ENCODE assay signal across 2 cellular contexts in the genomic region with DNA sequence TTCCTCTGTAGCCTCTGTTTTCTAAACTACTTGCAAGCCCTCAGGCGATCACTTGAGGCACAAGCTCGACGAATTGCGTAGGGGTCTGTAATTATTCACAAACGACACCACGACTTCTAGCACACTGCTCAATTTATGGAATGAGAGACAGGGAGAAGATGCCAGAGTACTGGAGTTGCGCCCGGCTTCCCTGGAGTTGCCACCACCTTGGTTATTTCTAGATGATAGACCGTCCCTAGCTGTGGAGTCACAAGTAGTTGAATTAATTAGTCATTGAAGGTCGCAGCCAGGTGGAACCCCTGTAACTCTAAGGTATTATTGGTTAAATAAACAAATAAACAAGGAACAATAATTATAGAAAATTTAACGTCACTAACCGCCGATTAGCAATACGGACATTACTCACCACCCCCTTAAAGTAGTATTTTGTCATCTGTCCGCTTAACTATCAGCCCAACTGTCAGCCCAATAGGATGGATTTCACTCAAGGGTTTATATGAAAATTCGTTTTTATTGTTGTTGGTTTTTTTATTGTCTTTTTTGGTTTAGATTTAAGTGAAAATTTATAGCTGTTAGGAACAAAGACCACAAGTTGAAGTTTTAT.
TF ChIP-seq lines count a peak whose summit lies in the region.

No MANE protein-coding gene starts in this region.

TF ChIP-seq in K562, 482 proteins besides CTCF, POLR2A, EP300 and RAD21 (continues in another document):
- no peak for TF ChIP-seq ZNF511 (CRISPR knock-in tag; IDR thresholded peaks at IDR 0.05)
- TF ChIP-seq, protein P1, sequence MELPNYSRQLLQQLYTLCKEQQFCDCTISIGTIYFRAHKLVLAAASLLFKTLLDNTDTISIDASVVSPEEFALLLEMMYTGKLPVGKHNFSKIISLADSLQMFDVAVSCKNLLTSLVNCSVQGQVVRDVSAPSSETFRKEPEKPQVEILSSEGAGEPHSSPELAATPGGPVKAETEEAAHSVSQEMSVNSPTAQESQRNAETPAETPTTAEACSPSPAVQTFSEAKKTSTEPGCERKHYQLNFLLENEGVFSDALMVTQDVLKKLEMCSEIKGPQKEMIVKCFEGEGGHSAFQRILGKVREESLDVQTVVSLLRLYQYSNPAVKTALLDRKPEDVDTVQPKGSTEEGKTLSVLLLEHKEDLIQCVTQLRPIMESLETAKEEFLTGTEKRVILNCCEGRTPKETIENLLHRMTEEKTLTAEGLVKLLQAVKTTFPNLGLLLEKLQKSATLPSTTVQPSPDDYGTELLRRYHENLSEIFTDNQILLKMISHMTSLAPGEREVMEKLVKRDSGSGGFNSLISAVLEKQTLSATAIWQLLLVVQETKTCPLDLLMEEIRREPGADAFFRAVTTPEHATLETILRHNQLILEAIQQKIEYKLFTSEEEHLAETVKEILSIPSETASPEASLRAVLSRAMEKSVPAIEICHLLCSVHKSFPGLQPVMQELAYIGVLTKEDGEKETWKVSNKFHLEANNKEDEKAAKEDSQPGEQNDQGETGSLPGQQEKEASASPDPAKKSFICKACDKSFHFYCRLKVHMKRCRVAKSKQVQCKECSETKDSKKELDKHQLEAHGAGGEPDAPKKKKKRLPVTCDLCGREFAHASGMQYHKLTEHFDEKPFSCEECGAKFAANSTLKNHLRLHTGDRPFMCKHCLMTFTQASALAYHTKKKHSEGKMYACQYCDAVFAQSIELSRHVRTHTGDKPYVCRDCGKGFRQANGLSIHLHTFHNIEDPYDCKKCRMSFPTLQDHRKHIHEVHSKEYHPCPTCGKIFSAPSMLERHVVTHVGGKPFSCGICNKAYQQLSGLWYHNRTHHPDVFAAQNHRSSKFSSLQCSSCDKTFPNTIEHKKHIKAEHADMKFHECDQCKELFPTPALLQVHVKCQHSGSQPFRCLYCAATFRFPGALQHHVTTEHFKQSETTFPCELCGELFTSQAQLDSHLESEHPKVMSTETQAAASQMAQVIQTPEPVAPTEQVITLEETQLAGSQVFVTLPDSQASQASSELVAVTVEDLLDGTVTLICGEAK (IDR thresholded peaks at IDR 0.05): no peak
- TF ChIP-seq, protein P1 (CRISPR knock-in tag; IDR thresholded peaks at IDR 0.05): 0 out of 2 replicates have a peak, but pooled peaks have one; percentile 24

TF ChIP-seq in HepG2, 621 proteins besides CTCF, POLR2A, EP300 and RAD21 (continues in another document):
- TF ChIP-seq NR3C1 (CRISPR knock-in tag; IDR thresholded peaks at IDR 0.05): no peak
- TF ChIP-seq, protein P2, sequence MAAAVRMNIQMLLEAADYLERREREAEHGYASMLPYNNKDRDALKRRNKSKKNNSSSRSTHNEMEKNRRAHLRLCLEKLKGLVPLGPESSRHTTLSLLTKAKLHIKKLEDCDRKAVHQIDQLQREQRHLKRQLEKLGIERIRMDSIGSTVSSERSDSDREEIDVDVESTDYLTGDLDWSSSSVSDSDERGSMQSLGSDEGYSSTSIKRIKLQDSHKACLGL (CRISPR knock-in tag; IDR thresholded peaks at IDR 0.05): no peak
- 0 out of 2 replicates have a peak, but pooled peaks have one; percentile 2 for TF ChIP-seq ZNF430 (CRISPR knock-in tag; IDR thresholded peaks at IDR 0.05)
- TF ChIP-seq, protein P3, sequence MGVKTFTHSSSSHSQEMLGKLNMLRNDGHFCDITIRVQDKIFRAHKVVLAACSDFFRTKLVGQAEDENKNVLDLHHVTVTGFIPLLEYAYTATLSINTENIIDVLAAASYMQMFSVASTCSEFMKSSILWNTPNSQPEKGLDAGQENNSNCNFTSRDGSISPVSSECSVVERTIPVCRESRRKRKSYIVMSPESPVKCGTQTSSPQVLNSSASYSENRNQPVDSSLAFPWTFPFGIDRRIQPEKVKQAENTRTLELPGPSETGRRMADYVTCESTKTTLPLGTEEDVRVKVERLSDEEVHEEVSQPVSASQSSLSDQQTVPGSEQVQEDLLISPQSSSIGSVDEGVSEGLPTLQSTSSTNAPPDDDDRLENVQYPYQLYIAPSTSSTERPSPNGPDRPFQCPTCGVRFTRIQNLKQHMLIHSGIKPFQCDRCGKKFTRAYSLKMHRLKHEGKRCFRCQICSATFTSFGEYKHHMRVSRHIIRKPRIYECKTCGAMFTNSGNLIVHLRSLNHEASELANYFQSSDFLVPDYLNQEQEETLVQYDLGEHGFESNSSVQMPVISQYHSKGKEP (CRISPR knock-in tag; IDR thresholded peaks at IDR 0.05): no peak
- no peak for TF ChIP-seq ZSCAN31 (CRISPR knock-in tag; IDR thresholded peaks at IDR 0.05; ENCODE audit: low read depth)
- TF ChIP-seq, protein P4, sequence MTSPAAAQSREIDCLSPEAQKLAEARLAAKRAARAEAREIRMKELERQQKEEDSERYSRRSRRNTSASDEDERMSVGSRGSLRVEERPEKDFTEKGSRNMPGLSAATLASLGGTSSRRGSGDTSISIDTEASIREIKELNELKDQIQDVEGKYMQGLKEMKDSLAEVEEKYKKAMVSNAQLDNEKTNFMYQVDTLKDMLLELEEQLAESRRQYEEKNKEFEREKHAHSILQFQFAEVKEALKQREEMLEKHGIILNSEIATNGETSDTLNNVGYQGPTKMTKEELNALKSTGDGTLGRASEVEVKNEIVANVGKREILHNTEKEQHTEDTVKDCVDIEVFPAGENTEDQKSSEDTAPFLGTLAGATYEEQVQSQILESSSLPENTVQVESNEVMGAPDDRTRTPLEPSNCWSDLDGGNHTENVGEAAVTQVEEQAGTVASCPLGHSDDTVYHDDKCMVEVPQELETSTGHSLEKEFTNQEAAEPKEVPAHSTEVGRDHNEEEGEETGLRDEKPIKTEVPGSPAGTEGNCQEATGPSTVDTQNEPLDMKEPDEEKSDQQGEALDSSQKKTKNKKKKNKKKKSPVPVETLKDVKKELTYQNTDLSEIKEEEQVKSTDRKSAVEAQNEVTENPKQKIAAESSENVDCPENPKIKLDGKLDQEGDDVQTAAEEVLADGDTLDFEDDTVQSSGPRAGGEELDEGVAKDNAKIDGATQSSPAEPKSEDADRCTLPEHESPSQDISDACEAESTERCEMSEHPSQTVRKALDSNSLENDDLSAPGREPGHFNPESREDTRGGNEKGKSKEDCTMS (CRISPR knock-in tag; conservative IDR thresholded peaks at IDR 0.05): no peak
- no peak for TF ChIP-seq HNF4A (CRISPR knock-in tag; IDR thresholded peaks at IDR 0.05)
- TF ChIP-seq SIN3A (IDR thresholded peaks at IDR 0.05; ENCODE audit: borderline replicate concordance, low read depth, low read length): no peak
- TF ChIP-seq ZKSCAN1 (IDR thresholded peaks at IDR 0.05; ENCODE audit: low read length): no peak
- no peak for TF ChIP-seq BRCA1 (CRISPR knock-in tag; IDR thresholded peaks at IDR 0.05)
- TF ChIP-seq MXI1 (IDR thresholded peaks at IDR 0.05; ENCODE audit: borderline replicate concordance, low read depth, low read length): 0 out of 3 replicates have a peak, but pooled peaks have one; percentile 2
- no peak for TF ChIP-seq ZNF549 (CRISPR knock-in tag; IDR thresholded peaks at IDR 0.05)
- no peak for TF ChIP-seq TBX3 (IDR thresholded peaks at IDR 0.05; ENCODE audit: borderline replicate concordance)
- no peak for TF ChIP-seq PRMT3 (CRISPR knock-in tag; IDR thresholded peaks at IDR 0.05; ENCODE audit: borderline replicate concordance, low read depth)
- no peak for TF ChIP-seq ARNT2 (CRISPR knock-in tag; IDR thresholded peaks at IDR 0.05; ENCODE audit: low read depth)
- no peak for TF ChIP-seq ZFYVE20 (CRISPR knock-in tag; IDR thresholded peaks at IDR 0.05; ENCODE audit: borderline replicate concordance, low read depth)
- no peak for TF ChIP-seq ZNF777 (CRISPR knock-in tag; IDR thresholded peaks at IDR 0.05)
- TF ChIP-seq ZNF17 (CRISPR knock-in tag; IDR thresholded peaks at IDR 0.05): no peak
- TF ChIP-seq ZMAT5 (CRISPR knock-in tag; IDR thresholded peaks at IDR 0.05; ENCODE audit: borderline replicate concordance, low read depth): no peak
- TF ChIP-seq ZFP1 (CRISPR knock-in tag; IDR thresholded peaks at IDR 0.05): no peak
- no peak for TF ChIP-seq SUZ12 (IDR thresholded peaks at IDR 0.05; ENCODE audit: low read depth, low read length)
- TF ChIP-seq, protein P5, sequence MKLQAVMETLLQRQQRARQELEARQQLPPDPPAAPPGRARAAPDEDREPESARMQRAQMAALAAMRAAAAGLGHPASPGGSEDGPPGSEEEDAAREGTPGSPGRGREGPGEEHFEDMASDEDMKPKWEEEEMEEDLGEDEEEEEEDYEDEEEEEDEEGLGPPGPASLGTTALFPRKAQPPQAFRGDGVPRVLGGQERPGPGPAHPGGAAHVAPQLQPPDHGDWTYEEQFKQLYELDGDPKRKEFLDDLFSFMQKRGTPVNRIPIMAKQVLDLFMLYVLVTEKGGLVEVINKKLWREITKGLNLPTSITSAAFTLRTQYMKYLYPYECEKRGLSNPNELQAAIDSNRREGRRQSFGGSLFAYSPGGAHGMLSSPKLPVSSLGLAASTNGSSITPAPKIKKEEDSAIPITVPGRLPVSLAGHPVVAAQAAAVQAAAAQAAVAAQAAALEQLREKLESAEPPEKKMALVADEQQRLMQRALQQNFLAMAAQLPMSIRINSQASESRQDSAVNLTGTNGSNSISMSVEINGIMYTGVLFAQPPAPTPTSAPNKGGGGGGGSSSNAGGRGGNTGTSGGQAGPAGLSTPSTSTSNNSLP (IDR thresholded peaks at IDR 0.05; ENCODE audit: low read depth, low read length): 0 out of 2 replicates have a peak, but pooled peaks have one; percentile 2
- TF ChIP-seq ZNF546 (CRISPR knock-in tag; conservative IDR thresholded peaks at IDR 0.05): no peak
- no peak for TF ChIP-seq SNRNP70 (IDR thresholded peaks at IDR 0.05; ENCODE audit: low read depth, low read length)
- no peak for TF ChIP-seq GTF3A (CRISPR knock-in tag; conservative IDR thresholded peaks at IDR 0.05)
- no peak for TF ChIP-seq PTBP1 (IDR thresholded peaks at IDR 0.05; ENCODE audit: low read depth, low read length, poor library complexity, severe bottlenecking)
- TF ChIP-seq SMARCE1 (IDR thresholded peaks at IDR 0.05; ENCODE audit: borderline replicate concordance): no peak
- 0 out of 2 replicates have a peak, but pooled peaks have one; percentile 3 for TF ChIP-seq KDM5A (IDR thresholded peaks at IDR 0.05; ENCODE audit: borderline replicate concordance, low read length)
- TF ChIP-seq, protein P6, sequence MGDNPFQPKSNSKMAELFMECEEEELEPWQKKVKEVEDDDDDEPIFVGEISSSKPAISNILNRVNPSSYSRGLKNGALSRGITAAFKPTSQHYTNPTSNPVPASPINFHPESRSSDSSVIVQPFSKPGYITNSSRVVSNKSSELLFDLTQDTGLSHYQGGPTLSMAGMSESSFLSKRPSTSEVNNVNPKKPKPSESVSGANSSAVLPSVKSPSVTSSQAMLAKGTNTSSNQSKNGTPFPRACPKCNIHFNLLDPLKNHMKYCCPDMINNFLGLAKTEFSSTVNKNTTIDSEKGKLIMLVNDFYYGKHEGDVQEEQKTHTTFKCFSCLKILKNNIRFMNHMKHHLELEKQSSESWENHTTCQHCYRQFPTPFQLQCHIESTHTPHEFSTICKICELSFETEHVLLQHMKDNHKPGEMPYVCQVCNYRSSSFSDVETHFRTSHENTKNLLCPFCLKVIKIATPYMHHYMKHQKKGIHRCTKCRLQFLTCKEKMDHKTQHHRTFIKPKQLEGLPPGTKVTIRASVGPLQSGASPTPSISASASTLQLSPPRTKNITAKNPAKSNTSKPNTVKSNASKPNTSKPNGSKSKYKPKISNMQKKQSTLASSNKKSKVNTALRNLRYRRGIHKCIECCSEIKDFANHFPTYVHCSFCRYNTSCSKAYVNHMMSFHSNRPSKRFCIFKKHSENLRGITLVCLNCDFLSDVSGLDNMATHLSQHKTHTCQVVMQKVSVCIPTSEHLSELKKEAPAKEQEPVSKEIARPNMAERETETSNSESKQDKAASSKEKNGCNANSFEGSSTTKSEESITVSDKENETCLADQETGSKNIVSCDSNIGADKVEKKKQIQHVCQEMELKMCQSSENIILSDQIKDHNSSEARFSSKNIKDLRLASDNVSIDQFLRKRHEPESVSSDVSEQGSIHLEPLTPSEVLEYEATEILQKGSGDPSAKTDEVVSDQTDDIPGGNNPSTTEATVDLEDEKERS (CRISPR knock-in tag; IDR thresholded peaks at IDR 0.05): no peak
